Comparison of ENCODE assay signal across 8 cellular contexts in the genomic region with DNA sequence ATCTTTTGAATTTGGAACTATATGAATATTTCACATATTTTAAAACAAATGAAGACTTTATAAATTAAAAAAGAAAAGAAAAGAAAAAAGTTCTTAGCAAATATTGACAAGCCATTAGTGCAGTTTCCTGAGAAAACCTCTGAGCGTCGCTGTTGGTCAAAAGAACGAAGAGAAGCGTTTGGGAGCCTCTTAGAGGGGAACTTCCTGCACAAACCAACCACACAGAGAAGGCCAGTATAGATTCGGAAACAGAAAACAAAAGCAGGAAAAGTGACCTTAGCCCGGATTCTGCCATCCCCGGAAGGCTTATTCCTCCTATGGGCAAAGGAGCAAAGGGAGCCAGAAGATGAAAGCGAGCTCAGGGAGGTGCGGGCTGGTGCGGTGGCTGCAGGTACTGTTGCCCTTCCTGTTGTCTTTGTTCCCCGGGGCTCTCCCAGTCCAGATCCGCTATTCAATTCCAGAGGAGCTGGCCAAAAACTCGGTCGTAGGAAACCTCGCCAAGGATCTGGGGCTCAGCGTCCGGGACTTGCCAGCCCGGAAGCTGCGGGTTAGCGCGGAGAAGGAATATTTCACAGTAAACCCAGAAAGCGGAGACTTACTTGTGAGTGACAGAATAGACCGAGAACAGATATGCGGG. TPM values are rescaled to one million over a fixed set of nuclear protein-coding genes. Genes with fewer than 3 reads are reported as not detected.
A peak's percentile ranks its signal among the peaks of the same experiment; 100 is the strongest.
DNase-seq lines count a peak whose midpoint lies in the region; ATAC-seq and TF ChIP-seq lines count a peak whose summit lies in the region.

A gene (plus strand): TSS at position 205 of the 637 bp plus-strand sequence. CDS start 142 bp downstream, at position 347.

- ATAC-seq in GM21576 (IDR thresholded peaks at IDR 0.05; ENCODE audit: unreplicated experiment) (peak; percentile 62), HG02798 (IDR thresholded peaks at IDR 0.05; ENCODE audit: poor library complexity, unreplicated experiment) (no peak)

- DNase-seq in CD4-positive, alpha-beta memory T cell, result peak in 1 of 5 donors; percentile 19
- peak; percentile 51 for DNase-seq in NCI-H446 treated with DMSO at 0.1 percent for 48 hours (lab: John Stamatoyannopoulos, UW)
- peak; percentile 47 to 70 for DNase-seq in cardiac fibroblast (ENCODE audit: low read depth in 2 of 2)
- DNase-seq in SJCRH30, result no peak
- no peak for DNase-seq in GM19238 (ENCODE audit: insufficient read length, low spot score)

- no peaks in the 10 kb centered on the region for H3K4me1 ChIP-seq in CD4-positive, alpha-beta memory T cell (ENCODE audit: insufficient read depth, low read length)
- no peaks in the 10 kb centered on the region for H3K4me1 ChIP-seq in mononuclear cell (ENCODE audit: insufficient read depth, low read length)
- H3K4me1 ChIP-seq in SJCRH30, result no peaks in the 10 kb centered on the region

- H3K9me3 ChIP-seq in CD4-positive, alpha-beta memory T cell (ENCODE audit: control insufficient read depth in 1 of 2, low read length in 2 of 2), result peaks cover 0 to 4% of the 10 kb centered on the region in 2 donors
- peaks cover 7% of the 10 kb centered on the region for H3K9me3 ChIP-seq in mononuclear cell (ENCODE audit: low read depth, low read length)
- H3K9me3 ChIP-seq in SJCRH30 (replicated peaks), result peaks cover 27% of the 10 kb centered on the region

- H3K4me1 Mint-ChIP-seq in CD4-positive, alpha-beta memory T cell, result peaks cover 0 to 5% (median 2%) of the 10 kb centered on the region in 4 donors

- H3K27ac ChIP-seq in CD4-positive, alpha-beta memory T cell (ENCODE audit: low read depth, low read length), result no peak within 1 kb of the TSS
- no peak within 1 kb of the TSS for H3K27ac ChIP-seq in SJCRH30

- CTCF ChIA-PET in CD4-positive, alpha-beta memory T cell (lab: Charles Lee; ENCODE audit: partially characterized antibody), result interaction anchor here (1.0 kb wide), 1 partner anchor 198 kb away, joined by 4 read pairs; no protein-coding TSS in a partner anchor

- no peaks in the 10 kb centered on the region for H3K36me3 ChIP-seq in CD4-positive, alpha-beta memory T cell (ENCODE audit: insufficient read depth, low read length)
- H3K36me3 ChIP-seq in SJCRH30, result peaks cover 84% of the 10 kb centered on the region

- peak within 1 kb of the TSS; percentile 71 to 89 (median 80) for H3K4me3 Mint-ChIP-seq in CD4-positive, alpha-beta memory T cell

- TF ChIP-seq CTCF in cardiac fibroblast (IDR thresholded peaks at IDR 0.05; ENCODE audit: low read depth, low read length), result peak; percentile 35

- H3K27me3 Mint-ChIP-seq in CD4-positive, alpha-beta memory T cell, result peaks cover 50 to 52% of the 10 kb centered on the region in 2 donors

- H3K9me3 Mint-ChIP-seq in CD4-positive, alpha-beta memory T cell, result peaks cover 2 to 77% (median 64%) of the 10 kb centered on the region in 8 donors

- H3K4me3 ChIP-seq in CD4-positive, alpha-beta memory T cell (ENCODE audit: low read length in 2 of 2), result peak within 1 kb of the TSS; percentile 13 to 42
- H3K4me3 ChIP-seq in cardiac fibroblast (replicated peaks in 1 of 2; ENCODE audit: low read depth in 2 of 2, low read length in 2 of 2), result peak within 1 kb of the TSS; percentile 9 to 43
- H3K4me3 ChIP-seq in mononuclear cell (ENCODE audit: low read length), result peak within 1 kb of the TSS; percentile 12
- no peak within 1 kb of the TSS for H3K4me3 ChIP-seq in SJCRH30

- POLR2A ChIA-PET in CD4-positive, alpha-beta memory T cell (lab: Charles Lee; ENCODE audit: partially characterized antibody), result no interaction called here

- H3K27me3 ChIP-seq in CD4-positive, alpha-beta memory T cell (ENCODE audit: insufficient read depth, low read length), result peaks cover 11% of the 10 kb centered on the region
- H3K27me3 ChIP-seq in mononuclear cell (ENCODE audit: insufficient read depth, low read length), result peaks cover 93% of the 10 kb centered on the region
- H3K27me3 ChIP-seq in SJCRH30, result no peaks in the 10 kb centered on the region

- peak within 1 kb of the TSS in 6 of 7 donors; percentile 17 to 75 (median 34) for H3K27ac Mint-ChIP-seq in CD4-positive, alpha-beta memory T cell

- H3K36me3 Mint-ChIP-seq in CD4-positive, alpha-beta memory T cell, result peaks cover 9 to 12% of the 10 kb centered on the region in 2 donors

- intact Hi-C loops in CD4-positive, alpha-beta memory T cell (cut with micrococcal nuclease), result loop anchor here (10.0 kb wide), 1 partner anchor 195 kb away; no protein-coding TSS in a partner anchor

RNA-seq across cellular contexts. Expression of the gene that starts here (rescaled TPM):
- total RNA-seq in CD4-positive, alpha-beta memory T cell, result under 1 TPM; 0.55 to 0.64 TPM
- not detected for polyA plus RNA-seq in CD4-positive, alpha-beta memory T cell
- total RNA-seq in mononuclear cell, result 0.63 TPM
- 8.9 and 9.8 TPM in 2 replicates for total RNA-seq in SJCRH30 (2014; rRNA removed; shearing (Covaris generic))

Comparison
In these comparisons a context has a peak if more than half of its experiments do, and no peak if none do; other contexts are left out.
1. DNase-seq: peak in NCI-H446 treated with DMSO at 0.1 percent for 48 hours (single experiment) and cardiac fibroblast (2 of 2); none in SJCRH30 (0 of 2) and GM19238 (single experiment).